In genomic region chr3:150430272-150430671, GRCh38 we compare ENCODE assay signal across 22 cellular contexts.
"Had no signal": no experiment of that assay in that cellular context is flagged by ENCODE, and none has a peak within 500 bp of the region (broad histone marks: within the 10 kb centered on the region; RNA-seq: fewer than 3 reads in every experiment).

No MANE protein-coding gene starts in this region.

- H3K27ac Mint-ChIP-seq: activated naive CD8-positive, alpha-beta T cell; activated T-helper 2 cell treated with anti-CD3 and anti-CD28 coated beads, Interferon-gamma antibody, Interleukin-2, Interleukin-4, amounts not matched to agents 10 μg/mL and 5 μg/mL and 100 μg/mL, durations not matched to agents 14 hours and 24 hours and 36 hours; natural killer cell; WTC11 had no signal

- H3K36me3 Mint-ChIP-seq: natural killer cell, WTC11 had no signal

- H3K9me3 ChIP-seq: adrenal gland, ascending aorta, esophagus muscularis mucosa, left ventricle myocardium inferior, ovary, prostate gland, spleen, thoracic aorta, upper lobe of right lung had no signal

- H2AFZ ChIP-seq: hepatocyte had no signal

- DNase-seq: activated naive CD4-positive, alpha-beta T cell; activated T-cell treated with anti-CD3 and anti-CD28 coated beads, Interleukin-2, amount 50 U/mL, for 1 hour; adrenal gland; central memory CD4-positive, alpha-beta T cell; effector memory CD4-positive, alpha-beta T cell; glutamatergic neuron; left ventricle myocardium inferior; midbrain; natural killer cell; ovary; spleen; stimulated activated CD4-positive, alpha-beta T cell treated with anti-CD3 and anti-CD28 coated beads, Interleukin-4, amount 100 ng/mL, for 24 hours; T1000; upper lobe of right lung had no signal

- H3K27me3 ChIP-seq: adrenal gland, ascending aorta, esophagus muscularis mucosa, hepatocyte, ovary, spleen, upper lobe of right lung had no signal

- H3K4me2 ChIP-seq: hepatocyte had no signal

- H3K4me3 ChIP-seq: adrenal gland, ascending aorta, esophagus muscularis mucosa, hepatocyte, left ventricle myocardium inferior, ovary, prostate gland, spleen, thoracic aorta, upper lobe of right lung had no signal

- H3K27ac ChIP-seq: adrenal gland, ascending aorta, esophagus muscularis mucosa, hepatocyte, left ventricle myocardium inferior, ovary, prostate gland, spleen, thoracic aorta, upper lobe of right lung had no signal

- H3K36me3 ChIP-seq: adrenal gland, left ventricle myocardium inferior, ovary, prostate gland, thoracic aorta, upper lobe of right lung had no signal

- ATAC-seq: natural killer cell, upper lobe of right lung, WTC11 had no signal

- H3K4me3 Mint-ChIP-seq: activated naive CD8-positive, alpha-beta T cell; natural killer cell; WTC11 had no signal

- H3K27me3 Mint-ChIP-seq: activated naive CD8-positive, alpha-beta T cell had no signal

- H3K9me3 Mint-ChIP-seq: activated T-helper 2 cell treated with anti-CD3 and anti-CD28 coated beads, Interferon-gamma antibody, Interleukin-2, Interleukin-4, amounts not matched to agents 10 μg/mL and 5 μg/mL and 100 μg/mL, durations not matched to agents 14 hours and 24 hours and 36 hours; natural killer cell; WTC11 had no signal
